18 cellular contexts compared by ENCODE assay signal in the genomic region with DNA sequence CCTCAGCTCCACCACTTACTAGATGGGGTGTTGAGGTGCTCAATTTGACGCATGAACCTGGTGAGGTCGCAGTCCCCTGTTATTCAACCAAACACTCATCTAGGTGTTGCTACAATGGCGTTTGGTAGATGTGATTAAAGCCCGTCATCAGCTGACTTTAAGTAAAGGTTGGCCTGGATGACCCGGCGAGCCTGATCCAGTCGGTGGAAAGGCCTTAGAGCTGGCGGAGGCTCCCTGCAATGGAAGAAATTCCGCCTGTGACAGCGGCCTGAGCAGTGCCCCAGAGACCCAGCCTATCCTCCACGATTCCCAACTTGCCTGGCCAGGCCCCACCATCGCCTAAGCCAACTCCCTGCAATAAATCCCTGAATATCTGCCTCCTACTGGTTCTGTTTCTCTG.
DNase-seq lines count a peak whose midpoint lies in the region; ATAC-seq and TF ChIP-seq lines count a peak whose summit lies in the region.
"Had no signal": no experiment of that assay in that cellular context is flagged by ENCODE, and none has a peak within 500 bp of the region (broad histone marks: within the 10 kb centered on the region; RNA-seq: fewer than 3 reads in every experiment).

No MANE protein-coding gene starts in this region.

- intact Hi-C loops in Right ventricle myocardium inferior (cut with DNase I) (loop anchor here (5.0 kb wide), 3 partner anchors 67 to 232 kb away; partner anchors contain the start of gene SPO11), cardiac septum (cut with DNase I) (loop anchor here (10.0 kb wide), 1 partner anchor 400 kb away; no protein-coding TSS in a partner anchor), spleen (cut with DNase I; ENCODE audit: low total_unique reads) (loop anchor here (5.0 kb wide), 1 partner anchor 252 kb away; no protein-coding TSS in a partner anchor)

- ATAC-seq in Right ventricle myocardium inferior = no peak
- no peak for ATAC-seq in HG02852 (IDR thresholded peaks at IDR 0.05; ENCODE audit: unreplicated experiment)
- ATAC-seq: CD8-positive, alpha-beta T cell had no signal

- H3K27ac Mint-ChIP-seq in nephron progenitor cell (peak overlapping the region; percentile 24), HFFc6 (no peak overlapping the region)
- H3K27ac Mint-ChIP-seq: B cell; CD4-positive, CD25-positive, alpha-beta regulatory T cell; CD8-positive, alpha-beta T cell had no signal

- H3K27ac ChIP-seq in spleen = no peak overlapping the region
- H3K27ac ChIP-seq: 22Rv1, BLaER1, C4-2B, GM23248 had no signal

- peaks cover 4% of the 10 kb centered on the region for H3K9me3 Mint-ChIP-seq in nephron progenitor cell
- H3K9me3 Mint-ChIP-seq in HFFc6 = no peaks in the 10 kb centered on the region
- H3K9me3 Mint-ChIP-seq: CD8-positive, alpha-beta T cell had no signal

- no peak overlapping the region for H3K4me3 ChIP-seq in spleen
- H3K4me3 ChIP-seq: BLaER1, GM23248, HAP-1 had no signal

- DNase-seq in Right ventricle myocardium inferior (ENCODE audit: missing footprints) = peak; percentile 77
- no peak for DNase-seq in cardiac septum (ENCODE audit: low spot score)
- no peak for DNase-seq in nephron progenitor cell
- DNase-seq in spleen = peak; percentile 59
- no peak for DNase-seq in activated naive CD4-positive, alpha-beta T cell treated with anti-CD3 and anti-CD28 coated beads, Interleukin-2, amount 50 U/mL, for 16 hours
- no peak for DNase-seq in HFFc6
- DNase-seq: Caco-2; CD4-positive, CD25-positive, alpha-beta regulatory T cell; CD8-positive, alpha-beta T cell; DMS153; DND-41; GM23248 had no signal

- H3K4me1 ChIP-seq in spleen = peaks cover 0 to 9% (median 4%) of the 10 kb centered on the region in 6 donors

- H3K27me3 Mint-ChIP-seq in nephron progenitor cell (ENCODE audit: low read depth, poor library complexity) (peaks cover 4% of the 10 kb centered on the region), HFFc6 (ENCODE audit: insufficient read depth) (peaks cover 9% of the 10 kb centered on the region)
- H3K27me3 Mint-ChIP-seq: CD4-positive, CD25-positive, alpha-beta regulatory T cell had no signal

- H3K9me3 ChIP-seq in spleen = no peaks in the 10 kb centered on the region
- H3K9me3 ChIP-seq: BLaER1, Caco-2, HAP-1 had no signal

- TF ChIP-seq CTCF in nephron progenitor cell (IDR thresholded peaks at IDR 0.05) (no peak), spleen (IDR thresholded peaks at IDR 0.05 in 8 of 11, conservative IDR thresholded peaks at IDR 0.05 in 3 of 11) (no peak), HFFc6 (IDR thresholded peaks at IDR 0.05) (no peak)

- no peak for TF ChIP-seq POLR2A in spleen (IDR thresholded peaks at IDR 0.05)

- peaks cover 0 to 37% (median 4%) of the 10 kb centered on the region in 7 donors for H3K27me3 ChIP-seq in spleen (replicated peaks in 1 of 7)
- H3K27me3 ChIP-seq: BLaER1 had no signal

- H3K4me1 Mint-ChIP-seq in nephron progenitor cell (peaks cover 61% of the 10 kb centered on the region), HFFc6 (ENCODE audit: low read depth) (no peaks in the 10 kb centered on the region)

- H3K36me3 ChIP-seq in spleen = no peaks in the 10 kb centered on the region
- H3K36me3 ChIP-seq: BLaER1, HAP-1 had no signal

- H3K36me3 Mint-ChIP-seq in nephron progenitor cell (ENCODE audit: low read depth) = no peaks in the 10 kb centered on the region
- no peaks in the 10 kb centered on the region for H3K36me3 Mint-ChIP-seq in HFFc6 (ENCODE audit: low read depth)
- H3K36me3 Mint-ChIP-seq: CD4-positive, CD25-positive, alpha-beta regulatory T cell; CD8-positive, alpha-beta T cell had no signal

- H3K4me3 Mint-ChIP-seq in nephron progenitor cell (no peak overlapping the region), HFFc6 (no peak overlapping the region)
- H3K4me3 Mint-ChIP-seq: B cell; CD4-positive, CD25-positive, alpha-beta regulatory T cell; CD8-positive, alpha-beta T cell had no signal

- 81 to 87% (median 83%) methylated on average over 10 to 12 of the region's 12 CpGs for WGBS in spleen, 5 donors

Comparison
In these comparisons a context has a peak if more than half of its experiments do, and no peak if none do; other contexts are left out.
1. DNase-seq: peak in Right ventricle myocardium inferior (single experiment) and spleen (single experiment); none in cardiac septum (single experiment), nephron progenitor cell (single experiment), activated naive CD4-positive, alpha-beta T cell treated with anti-CD3 and anti-CD28 coated beads, Interleukin-2, amount 50 U/mL, for 16 hours (single experiment) and HFFc6 (single experiment).